ENCODE assay signal across 8 cellular contexts in genomic region chr9:77177143-77177893, GRCh38. TPM values are rescaled to one million over a fixed set of nuclear protein-coding genes. Genes with fewer than 3 reads are reported as not detected.
A peak's percentile ranks its signal among the peaks of the same experiment; 100 is the strongest.
DNase-seq lines count a peak whose midpoint lies in the region; ATAC-seq and TF ChIP-seq lines count a peak whose summit lies in the region.

TSS of gene VPS13A (plus strand) at chr9:77177534. CDS start at chr9:77177705, 171 bp downstream.

- H3K27ac ChIP-seq in OCI-LY3 (ENCODE audit: low read length) (peak within 1 kb of the TSS; percentile 54), epithelial cell of prostate (peak within 1 kb of the TSS; percentile 60)

- H3K36me3 ChIP-seq in OCI-LY3 (replicated peaks; ENCODE audit: low read depth, low read length), result peaks cover 7% of the 10 kb centered on the region

- H3K4me3 ChIP-seq in OCI-LY3 (ENCODE audit: low read length), result peak within 1 kb of the TSS; percentile 88

- H3K79me2 ChIP-seq in OCI-LY3 (ENCODE audit: low read length), result peaks cover 47% of the 10 kb centered on the region

- H3K4me2 ChIP-seq in OCI-LY3 (ENCODE audit: low read length), result peak within 1 kb of the TSS; percentile 84

- peak within 1 kb of the TSS; percentile 96 for H2AFZ ChIP-seq in OCI-LY3 (ENCODE audit: low read depth, low read length)

- peaks cover 10% of the 10 kb centered on the region; the same call in 1 of the 2 replicates for H3K27me3 ChIP-seq in OCI-LY3 (ENCODE audit: low read depth, low read length)

- H3K4me1 ChIP-seq in OCI-LY3 (ENCODE audit: low read length), result peaks cover 18% of the 10 kb centered on the region

- peaks cover 14% of the 10 kb centered on the region for H4K20me1 ChIP-seq in OCI-LY3 (ENCODE audit: insufficient read depth, low read length)

- TF ChIP-seq CTCF in OCI-LY3 (IDR thresholded peaks at IDR 0.05; ENCODE audit: low read depth, low read length), result peak; percentile 27

- peak; percentile 90 for ATAC-seq in GM21526 (IDR thresholded peaks at IDR 0.05; ENCODE audit: low FRiP score, unreplicated experiment)

- peak within 1 kb of the TSS; percentile 91 for H3K9ac ChIP-seq in OCI-LY3 (ENCODE audit: low read length)

- DNase-seq in DMS114 treated with DMSO at 0.1 percent for 48 hours (lab: John Stamatoyannopoulos, UW; ENCODE audit: unreplicated experiment) (peak; percentile 83), HuH-7.5 (ENCODE audit: low spot score) (peak; percentile 73), activated T-cell treated with anti-CD3 and anti-CD28 coated beads for 1 hour (ENCODE audit: low read depth) (peak; percentile 82), epithelial cell of prostate (ENCODE audit: low read depth, low spot score) (peak; percentile 46), mucosa of gallbladder (ENCODE audit: low spot score) (peak; percentile 92)
- peak; percentile 97 for DNase-seq in stimulated activated CD8-positive, alpha-beta memory T cell treated with anti-CD3 and anti-CD28 coated beads, Interleukin-4, amount 100 ng/mL, for 48 hours

- no peaks in the 10 kb centered on the region for H3K9me3 ChIP-seq in OCI-LY3 (ENCODE audit: insufficient read depth, low read length)

RNA-seq across cellular contexts. Expression of gene VPS13A, which starts in this region (rescaled TPM):
- 83.3 TPM for total RNA-seq in mucosa of gallbladder

Comparison
In these comparisons a context has a peak if more than half of its experiments do, and no peak if none do; other contexts are left out.
1. Peak in every context shown above with its lines: DNase-seq, ATAC-seq, H3K4me3 ChIP-seq and H3K27ac ChIP-seq.
2. DNase-seq: peak in every context shown above with its lines; median percentile 97 in stimulated activated CD8-positive, alpha-beta memory T cell treated with anti-CD3 and anti-CD28 coated beads, Interleukin-4, amount 100 ng/mL, for 48 hours; 92 in mucosa of gallbladder; 83 in DMS114 treated with DMSO at 0.1 percent for 48 hours; 82 in activated T-cell treated with anti-CD3 and anti-CD28 coated beads for 1 hour; 73 in HuH-7.5; 46 in epithelial cell of prostate.